ENCODE assay signal across 8 cellular contexts in genomic region chr21:29513535-29513934, GRCh38.
"Had no signal": no experiment of that assay in that cellular context is flagged by ENCODE, and none has a peak within 500 bp of the region (broad histone marks: within the 10 kb centered on the region; RNA-seq: fewer than 3 reads in every experiment).

No MANE protein-coding gene starts in this region.

- FAIRE-seq: HepG2, HTR-8/SVneo had no signal

- H3K27me3 Mint-ChIP-seq: IgD-negative memory B cell had no signal

- H3K4me1 Mint-ChIP-seq: IgD-negative memory B cell had no signal

- H3K4me2 ChIP-seq: KMS-11 had no signal

- ATAC-seq: HepG2 had no signal

- DNase-seq: IMR-90, KBM-7, KG1 had no signal

- H3K27ac ChIP-seq: HL-60, KMS-11 had no signal

- H3K4me3 Mint-ChIP-seq: IgD-negative memory B cell had no signal

- H3K9ac ChIP-seq: KMS-11 had no signal
